8 cellular contexts compared by ENCODE assay signal in the genomic region with DNA sequence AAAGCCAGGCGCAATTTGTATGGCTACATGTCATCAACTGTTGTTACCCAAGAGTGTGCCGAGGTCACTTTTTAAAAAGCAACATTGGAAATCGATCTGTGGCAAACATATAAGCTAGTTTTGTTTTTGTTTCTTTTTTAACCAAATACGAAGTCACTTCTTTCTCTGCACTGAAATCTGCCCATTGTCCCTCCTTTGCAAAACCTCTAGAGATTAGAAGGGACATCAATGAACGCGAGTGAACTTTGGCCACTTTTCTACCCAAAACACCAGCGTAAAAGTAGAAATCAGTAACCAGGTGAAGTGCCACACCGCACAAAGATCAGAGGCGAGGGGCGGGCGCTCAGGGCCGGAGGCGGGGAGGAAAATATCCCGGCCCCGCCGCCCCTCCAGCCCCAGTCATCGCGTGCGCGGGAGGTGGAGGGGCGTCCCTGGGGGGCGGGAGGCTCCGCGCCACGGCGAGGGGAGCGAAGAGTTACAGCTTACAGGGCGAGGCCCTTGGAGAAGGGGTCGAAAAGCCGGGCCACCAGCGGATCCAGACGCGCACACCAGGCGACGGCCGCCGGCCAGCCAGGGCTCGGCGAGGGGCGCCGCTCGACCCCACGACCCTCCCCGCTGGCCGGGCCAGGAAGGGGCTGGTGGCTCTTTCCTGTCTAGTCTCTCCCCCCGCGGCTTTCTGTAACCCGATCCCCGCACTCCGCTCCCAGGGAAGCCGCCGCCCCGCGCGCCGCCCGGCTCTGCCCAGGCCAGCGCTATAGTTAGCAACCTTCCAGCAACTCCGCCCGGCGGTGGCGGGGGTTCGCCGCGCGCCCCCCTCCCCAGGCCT. TPM values are rescaled to one million over a fixed set of nuclear protein-coding genes. Genes with fewer than 3 reads are reported as not detected.
A peak's percentile ranks its signal among the peaks of the same experiment; 100 is the strongest.
DNase-seq lines count a peak whose midpoint lies in the region; ATAC-seq, FAIRE-seq and TF ChIP-seq lines count a peak whose summit lies in the region.

No MANE protein-coding gene starts in this region.

- 0 to 1% methylated on average over 44 to 66 of the region's 66 CpGs for WGBS in pancreas, 2 donors
- WGBS in upper lobe of left lung, 2 donors, result 1 to 3% methylated on average over 17 to 47 of the region's 66 CpGs

- H3K9me3 ChIP-seq in pancreas (no peaks in the 10 kb centered on the region), upper lobe of left lung (no peaks in the 10 kb centered on the region)

- H3K27ac ChIP-seq in pancreas (peak overlapping the region; percentile 51 to 92 (median 82)), upper lobe of left lung (peak overlapping the region; percentile 92 to 97 (median 96))

- FAIRE-seq in pancreas (lab: Jason Lieb, UNC), result no peak

- intact Hi-C loops in activated naive CD4-positive, alpha-beta T cell treated with anti-CD3 and anti-CD28 coated beads for 36 hours (cut with micrococcal nuclease), result loop anchor here (1.0 to 10.0 kb wide), 9 partner anchors 10 to 778 kb away; a partner anchor contains a TSS
- intact Hi-C loops in pancreas (cut with DNase I), result no loop called here

- H3K4me3 Mint-ChIP-seq in activated naive CD4-positive, alpha-beta T cell treated with anti-CD3 and anti-CD28 coated beads for 36 hours, result peak overlapping the region; percentile 93

- CTCF ChIA-PET in activated naive CD4-positive, alpha-beta T cell treated with anti-CD3 and anti-CD28 coated beads for 36 hours (lab: Charles Lee), result interaction anchor here (1.7 kb wide), 1 partner anchor 63 kb away, joined by 5 read pairs; no protein-coding TSS in a partner anchor

- H3K4me3 ChIP-seq in pancreas, result peak overlapping the region; percentile 66 to 82 (median 82)
- H3K4me3 ChIP-seq in upper lobe of left lung, result peak overlapping the region; percentile 68 to 78 (median 72)

- peaks cover 51% of the 10 kb centered on the region for H3K4me1 Mint-ChIP-seq in activated naive CD4-positive, alpha-beta T cell treated with anti-CD3 and anti-CD28 coated beads for 36 hours (ENCODE audit: low read depth)

- H3K4me1 ChIP-seq in pancreas (no peaks in the 10 kb centered on the region), upper lobe of left lung (peaks cover 10 to 35% (median 22%) of the 10 kb centered on the region in 4 donors)

- no peaks in the 10 kb centered on the region for H3K27me3 Mint-ChIP-seq in activated naive CD4-positive, alpha-beta T cell treated with anti-CD3 and anti-CD28 coated beads for 36 hours (ENCODE audit: low read depth)

- H3K36me3 Mint-ChIP-seq in activated naive CD4-positive, alpha-beta T cell treated with anti-CD3 and anti-CD28 coated beads for 36 hours (ENCODE audit: low read depth), result no peaks in the 10 kb centered on the region

- peak overlapping the region; percentile 93 for H3K27ac Mint-ChIP-seq in activated naive CD4-positive, alpha-beta T cell treated with anti-CD3 and anti-CD28 coated beads for 36 hours

- H3K27me3 ChIP-seq in pancreas (no peaks in the 10 kb centered on the region), upper lobe of left lung (no peaks in the 10 kb centered on the region)

- H3K9me3 Mint-ChIP-seq in activated naive CD4-positive, alpha-beta T cell treated with anti-CD3 and anti-CD28 coated beads for 36 hours, result no peaks in the 10 kb centered on the region

- DNase-seq in AG20443 (ENCODE audit: low spot score) (peak; percentile 82), RPMI8226 (peak; percentile 44), glomerular visceral epithelial cell (ENCODE audit: extremely low spot score) (peak; percentile 83), pancreas (peak; percentile 44 to 87 (median 64)), upper lobe of left lung (peak; percentile 67 to 94), globus pallidus (ENCODE audit: low spot score) (no peak)
- peak; percentile 62 for DNase-seq in activated naive CD4-positive, alpha-beta T cell treated with anti-CD3 and anti-CD28 coated beads for 36 hours

- peak; percentile 39 for ATAC-seq in HG02678 (IDR thresholded peaks at IDR 0.05; ENCODE audit: unreplicated experiment)
- peak; percentile 84 to 88 (median 85) for ATAC-seq in pancreas
- ATAC-seq in upper lobe of left lung (ENCODE audit: low FRiP score in 2 of 2), result peak; percentile 87 to 90

- no peak for TF ChIP-seq CTCF in pancreas (IDR thresholded peaks at IDR 0.05)
- peak in 1 of 6 experiments; percentile 6 for TF ChIP-seq CTCF in upper lobe of left lung (IDR thresholded peaks at IDR 0.05)

- TF ChIP-seq POLR2A in upper lobe of left lung (IDR thresholded peaks at IDR 0.05), result peak in 3 of 4 donors; percentile 35 to 60 (median 52)

- H3K36me3 ChIP-seq in pancreas (no peaks in the 10 kb centered on the region), upper lobe of left lung (no peaks in the 10 kb centered on the region)

- TF ChIP-seq EP300 in upper lobe of left lung (IDR thresholded peaks at IDR 0.05), result peak in 1 of 4 donors; percentile 24

RNA-seq across cellular contexts. Expression of a gene that starts 1.0 kb away (rescaled TPM):
- total RNA-seq in activated naive CD4-positive, alpha-beta T cell treated with anti-CD3 and anti-CD28 coated beads for 36 hours, result 10 to 100 TPM; 27.8 to 29.1 TPM
- total RNA-seq in pancreas (10 to 100 TPM in 3 of 6 donors, 1 to 10 TPM in 3; 6.3 to 26.1 (median 9.2) TPM), upper lobe of left lung (100 to 1,000 TPM in 2 of 6 donors, 10 to 100 TPM in 4; 81.3 to 125 (median 95.4) TPM)
- polyA plus RNA-seq in pancreas, result 1 to 10 TPM; 8.0 to 9.3 TPM
